16 cellular contexts compared by ENCODE assay signal in genomic region chr2:65395621-65396347, GRCh38. TPM values are rescaled to one million over a fixed set of nuclear protein-coding genes. Genes with fewer than 3 reads are reported as not detected.
DNase-seq lines count a peak whose midpoint lies in the region; ATAC-seq and TF ChIP-seq lines count a peak whose summit lies in the region.
"Had no signal": no experiment of that assay in that cellular context is flagged by ENCODE, and none has a peak within 500 bp of the region (broad histone marks: within the 10 kb centered on the region; RNA-seq: fewer than 3 reads in every experiment).

No MANE protein-coding gene starts in this region.

- no peak for ATAC-seq in HG03196 (IDR thresholded peaks at IDR 0.05; ENCODE audit: unreplicated experiment)

- H3K27me3 Mint-ChIP-seq in HFFc6 (ENCODE audit: insufficient read depth): no peaks in the 10 kb centered on the region; the same call in 1 of the 2 replicates
- H3K27me3 Mint-ChIP-seq in endodermal cell (ENCODE audit: insufficient read depth): no peaks in the 10 kb centered on the region
- peaks cover 0 to 2% of the 10 kb centered on the region in 2 donors for H3K27me3 Mint-ChIP-seq in CD4-positive, alpha-beta memory T cell
- H3K27me3 Mint-ChIP-seq: activated naive CD4-positive, alpha-beta T cell treated with anti-CD3 and anti-CD28 coated beads, Interleukin-2, amount 50 U/mL, for 24 hours had no signal

- H3K36me3 ChIP-seq in adipocyte (ENCODE audit: control insufficient read depth, insufficient read depth, low read length, severe bottlenecking) (no peaks in the 10 kb centered on the region), mucosa of stomach (ENCODE audit: control insufficient read depth, insufficient read depth, low read length) (no peaks in the 10 kb centered on the region), endodermal cell (ENCODE audit: control insufficient read depth, insufficient read depth, low read length) (no peaks in the 10 kb centered on the region)
- H3K36me3 ChIP-seq in CD4-positive, alpha-beta memory T cell (ENCODE audit: insufficient read depth, low read length): no peaks in the 10 kb centered on the region
- H3K36me3 ChIP-seq: neutrophil, WERI-Rb-1 had no signal

- DNase-seq in A172 (ENCODE audit: low spot score): peak; percentile 35
- DNase-seq in HFFc6: no peak
- no peak for DNase-seq in adipocyte (ENCODE audit: low read depth)
- DNase-seq in endodermal cell: no peak
- DNase-seq in CD4-positive, alpha-beta memory T cell: no peak
- no peak for DNase-seq in central memory CD4-positive, alpha-beta T cell
- DNase-seq: KBM-7, NCI-H1694, NCI-H774, SK-N-SH, testis, WERI-Rb-1 had no signal

- H3K4me3 Mint-ChIP-seq in HFFc6 (peak overlapping the region; percentile 26; the same call in 1 of the 2 replicates), endodermal cell (no peak overlapping the region)
- H3K4me3 Mint-ChIP-seq in CD4-positive, alpha-beta memory T cell: no peak overlapping the region
- H3K4me3 Mint-ChIP-seq: activated naive CD4-positive, alpha-beta T cell treated with anti-CD3 and anti-CD28 coated beads, Interleukin-2, amount 50 U/mL, for 24 hours had no signal

- CTCF ChIA-PET in CD4-positive, alpha-beta memory T cell (lab: Charles Lee; ENCODE audit: partially characterized antibody): interaction anchor here (0.5 kb wide), 1 partner anchor 105 kb away, joined by 3 read pairs; no protein-coding TSS in a partner anchor

- H3K4me1 Mint-ChIP-seq in HFFc6 (ENCODE audit: low read depth): peaks cover 78% of the 10 kb centered on the region
- H3K4me1 Mint-ChIP-seq in endodermal cell: peaks cover 45% of the 10 kb centered on the region
- peaks cover 0 to 2% (median 0%) of the 10 kb centered on the region in 4 donors for H3K4me1 Mint-ChIP-seq in CD4-positive, alpha-beta memory T cell

- H3K36me3 Mint-ChIP-seq in HFFc6 (ENCODE audit: low read depth): peaks cover 7% of the 10 kb centered on the region
- no peaks in the 10 kb centered on the region for H3K36me3 Mint-ChIP-seq in endodermal cell (ENCODE audit: low read depth)
- H3K36me3 Mint-ChIP-seq in CD4-positive, alpha-beta memory T cell: no peaks in the 10 kb centered on the region
- H3K36me3 Mint-ChIP-seq: activated naive CD4-positive, alpha-beta T cell treated with anti-CD3 and anti-CD28 coated beads, Interleukin-2, amount 50 U/mL, for 24 hours had no signal

- peak overlapping the region; percentile 62 for H3K27ac Mint-ChIP-seq in HFFc6
- no peak overlapping the region for H3K27ac Mint-ChIP-seq in endodermal cell
- H3K27ac Mint-ChIP-seq in CD4-positive, alpha-beta memory T cell: no peak overlapping the region
- H3K27ac Mint-ChIP-seq: activated naive CD4-positive, alpha-beta T cell treated with anti-CD3 and anti-CD28 coated beads, Interleukin-2, amount 50 U/mL, for 24 hours had no signal

- H3K4me3 ChIP-seq in adipocyte (ENCODE audit: low read length) (peak overlapping the region; percentile 71), mucosa of stomach (ENCODE audit: low read length) (peak overlapping the region; percentile 5), endodermal cell (ENCODE audit: low read length) (no peak overlapping the region)
- no peak overlapping the region for H3K4me3 ChIP-seq in CD4-positive, alpha-beta memory T cell (ENCODE audit: low read length in 2 of 2)
- H3K4me3 ChIP-seq: testis had no signal

- no peaks in the 10 kb centered on the region for H3K9me3 ChIP-seq in adipocyte (ENCODE audit: control insufficient read depth, low read length)
- no peaks in the 10 kb centered on the region for H3K9me3 ChIP-seq in mucosa of stomach (ENCODE audit: control insufficient read depth, low read length)
- H3K9me3 ChIP-seq in endodermal cell (ENCODE audit: control insufficient read depth, low read length): no peaks in the 10 kb centered on the region
- no peaks in the 10 kb centered on the region for H3K9me3 ChIP-seq in CD4-positive, alpha-beta memory T cell (ENCODE audit: control insufficient read depth in 1 of 2, low read length in 2 of 2)
- H3K9me3 ChIP-seq: neutrophil, SK-N-SH, testis had no signal

- H3K27me3 ChIP-seq in adipocyte (replicated peaks; ENCODE audit: control insufficient read depth, insufficient read depth, low read length): no peaks in the 10 kb centered on the region
- H3K27me3 ChIP-seq in mucosa of stomach (ENCODE audit: control insufficient read depth, insufficient read depth, low read length): no peaks in the 10 kb centered on the region
- no peaks in the 10 kb centered on the region for H3K27me3 ChIP-seq in endodermal cell (ENCODE audit: control insufficient read depth, insufficient read depth, low read length, poor library complexity, severe bottlenecking)
- H3K27me3 ChIP-seq in CD4-positive, alpha-beta memory T cell (ENCODE audit: insufficient read depth, low read length): no peaks in the 10 kb centered on the region
- H3K27me3 ChIP-seq: neutrophil, testis had no signal

- H3K4me1 ChIP-seq in adipocyte (ENCODE audit: control insufficient read depth, insufficient read depth, low read length) (peaks cover 63% of the 10 kb centered on the region), mucosa of stomach (ENCODE audit: control insufficient read depth, insufficient read depth, low read length) (peaks cover 54% of the 10 kb centered on the region), endodermal cell (ENCODE audit: control insufficient read depth, insufficient read depth, low read length) (peaks cover 12% of the 10 kb centered on the region)
- no peaks in the 10 kb centered on the region for H3K4me1 ChIP-seq in CD4-positive, alpha-beta memory T cell (ENCODE audit: insufficient read depth, low read length)

- H3K9ac ChIP-seq in adipocyte (ENCODE audit: low read length) (peak overlapping the region; percentile 72), mucosa of stomach (ENCODE audit: low read length) (peak overlapping the region; percentile 19), endodermal cell (ENCODE audit: extremely low read depth, low read length, poor library complexity, severe bottlenecking) (no peak overlapping the region)
- H3K9ac ChIP-seq: SK-N-SH had no signal

- POLR2A ChIA-PET in CD4-positive, alpha-beta memory T cell (lab: Charles Lee; ENCODE audit: partially characterized antibody): no interaction called here

- no peak overlapping the region for H3K27ac ChIP-seq in endodermal cell (ENCODE audit: low read depth, low read length)
- no peak overlapping the region for H3K27ac ChIP-seq in CD4-positive, alpha-beta memory T cell (ENCODE audit: low read depth, low read length)
- H3K27ac ChIP-seq: neutrophil, testis, WERI-Rb-1 had no signal

- 95 to 96% methylated on average over 3 to 5 of the region's 5 CpGs for WGBS in endodermal cell (ENCODE audit: insufficient coverage in 1 of 2, insufficient read length in 1 of 2), 2 experiments

- intact Hi-C loops in CD4-positive, alpha-beta memory T cell (cut with micrococcal nuclease): no loop called here

- H3K9me3 Mint-ChIP-seq in HFFc6 (no peaks in the 10 kb centered on the region; the same call in 1 of the 2 replicates), endodermal cell (no peaks in the 10 kb centered on the region)
- no peaks in the 10 kb centered on the region for H3K9me3 Mint-ChIP-seq in CD4-positive, alpha-beta memory T cell
- H3K9me3 Mint-ChIP-seq: activated naive CD4-positive, alpha-beta T cell treated with anti-CD3 and anti-CD28 coated beads, Interleukin-2, amount 50 U/mL, for 24 hours had no signal

- TF ChIP-seq CTCF in HFFc6 (IDR thresholded peaks at IDR 0.05) (no peak), endodermal cell (conservative IDR thresholded peaks at IDR 0.05) (no peak)

RNA-seq across cellular contexts. Expression of gene SPRED2, which starts 36.6 kb away (rescaled TPM):
- total RNA-seq in A172 (2014; rRNA removed; shearing (Covaris generic)): 7.1 and 13.6 TPM in 2 replicates
- 10 to 100 TPM; 28.7 to 38.5 (median 33.3) TPM for total RNA-seq in HFFc6 (2021; fragmentation: NEBNext Ultra II Directional; extraction: Animal tissue kit (Norgen Biotek cat#: 25700))
- total RNA-seq in endodermal cell: 10 to 100 TPM; 60.3 to 70.1 TPM
- 29.4 TPM for polyA plus RNA-seq in endodermal cell (2013, experiment 1 of 2)
- 27.9 TPM for polyA plus RNA-seq in endodermal cell (2013, experiment 2 of 2)
- total RNA-seq in CD4-positive, alpha-beta memory T cell: under 1 TPM; 0.52 to 0.72 TPM
- 1 to 10 TPM in 1 of 2 donors, under 1 TPM in 1; 0.27 to 1.3 TPM for polyA plus RNA-seq in CD4-positive, alpha-beta memory T cell

Comparison
In these comparisons a context has a peak if more than half of its experiments do, and no peak if none do; other contexts are left out.
1. H3K4me3 ChIP-seq: peak in adipocyte (single experiment) and mucosa of stomach (single experiment); none in endodermal cell (single experiment) and CD4-positive, alpha-beta memory T cell (0 of 2).